ENCODE assay signal across 8 cellular contexts in genomic region chr10:92689663-92690210, GRCh38. TPM values are rescaled to one million over a fixed set of nuclear protein-coding genes. Genes with fewer than 3 reads are reported as not detected.
A peak's percentile ranks its signal among the peaks of the same experiment; 100 is the strongest.
DNase-seq lines count a peak whose midpoint lies in the region; FAIRE-seq and TF ChIP-seq lines count a peak whose summit lies in the region.

HHEX (plus strand) TSS chr10:92689955; CDS start chr10:92689987, 32 bp downstream.

- H3K36me3 Mint-ChIP-seq in HFFc6 (ENCODE audit: low read depth) (peaks cover 23% of the 10 kb centered on the region), neural crest cell (ENCODE audit: low read depth) (peaks cover 6% of the 10 kb centered on the region)

- H3K27ac Mint-ChIP-seq in HFFc6 (peak within 1 kb of the TSS; percentile 80), neural crest cell (ENCODE audit: unreplicated experiment) (no peak within 1 kb of the TSS)

- H3K4me1 Mint-ChIP-seq in HFFc6 (ENCODE audit: low read depth) (peaks cover 16% of the 10 kb centered on the region), neural crest cell (peaks cover 19% of the 10 kb centered on the region)

- H3K4me3 Mint-ChIP-seq in HFFc6: peak within 1 kb of the TSS; percentile 86
- H3K4me3 Mint-ChIP-seq in neural crest cell: peak within 1 kb of the TSS; percentile 83

- peaks cover 12% of the 10 kb centered on the region; the same call in 1 of the 2 replicates for H3K9me3 Mint-ChIP-seq in HFFc6
- H3K9me3 Mint-ChIP-seq in neural crest cell: peaks cover 2% of the 10 kb centered on the region

- FAIRE-seq in frontal cortex (lab: Jason Lieb, UNC): no peak

- TF ChIP-seq CTCF in HFFc6 (IDR thresholded peaks at IDR 0.05): 0 out of 2 replicates have a peak, but pooled peaks have one; percentile 10
- no peak for TF ChIP-seq CTCF in neural crest cell (conservative IDR thresholded peaks at IDR 0.05)

- peaks cover 6% of the 10 kb centered on the region; the same call in 1 of the 2 replicates for H3K27me3 Mint-ChIP-seq in HFFc6 (ENCODE audit: insufficient read depth)
- H3K27me3 Mint-ChIP-seq in neural crest cell (ENCODE audit: low read depth): peaks cover 92% of the 10 kb centered on the region

- DNase-seq in NCI-H2196 (lab: John Stamatoyannopoulos, UW; ENCODE audit: unreplicated experiment): peak; percentile 33
- no peak for DNase-seq in NCI-H2196 treated with DMSO at 0.1 percent for 48 hours (lab: John Stamatoyannopoulos, UW; ENCODE audit: unreplicated experiment)
- DNase-seq in HFFc6: no peak
- DNase-seq in NCI-H460 (ENCODE audit: extremely low read depth, low read depth): peak; percentile 75
- DNase-seq in activated effector memory CD4-positive, alpha-beta T cell treated with anti-CD3 and anti-CD28 coated beads, Interleukin-2, amount 50 U/mL, for 16 hours: peak; percentile 74
- peak; percentile 53 to 60 for DNase-seq in frontal cortex (ENCODE audit: low spot score in 2 of 2)
- no peak for DNase-seq in neural crest cell (ENCODE audit: low read depth, low spot score)
- DNase-seq in NK-92 (lab: John Stamatoyannopoulos, UW; ENCODE audit: unreplicated experiment): no peak

RNA-seq across cellular contexts. Expression of gene HHEX, which starts in this region (rescaled TPM):
- 1 to 10 TPM; 2.4 to 5.0 (median 4.6) TPM for total RNA-seq in HFFc6 (2021; fragmentation: NEBNext Ultra II Directional; extraction: Animal tissue kit (Norgen Biotek cat#: 25700))
- total RNA-seq in NCI-H460 (2014; rRNA removed; shearing (Covaris generic)): 21.6 and 23.5 TPM in 2 replicates
- polyA plus RNA-seq in NCI-H460 (2014; cell fraction: nucleus; rRNA removed): 17.8 and 30.2 TPM in 2 replicates
- total RNA-seq in frontal cortex (0.82 TPM), neural crest cell (not detected in 2 replicates)

Comparison
In these comparisons a context has a peak if more than half of its experiments do, and no peak if none do; other contexts are left out.
1. DNase-seq: peak in NCI-H2196 (single experiment), NCI-H460 (single experiment) and activated effector memory CD4-positive, alpha-beta T cell treated with anti-CD3 and anti-CD28 coated beads, Interleukin-2, amount 50 U/mL, for 16 hours (single experiment); none in NCI-H2196 treated with DMSO at 0.1 percent for 48 hours (single experiment), HFFc6 (single experiment), neural crest cell (single experiment) and NK-92 (single experiment).
2. Peak in DNase-seq in frontal cortex; RNA of the gene not detected or under 1 TPM.